Comparison of ENCODE assay signal across 8 cellular contexts in genomic region chr12:49342914-49343731, GRCh38. TPM values are rescaled to one million over a fixed set of nuclear protein-coding genes. Genes with fewer than 3 reads are reported as not detected.
DNase-seq lines count a peak whose midpoint lies in the region; ATAC-seq and TF ChIP-seq lines count a peak whose summit lies in the region.

No MANE protein-coding gene starts in this region.

- H3K27ac ChIP-seq in esophagus muscularis mucosa (replicated peaks in 1 of 4): no peak overlapping the region

- 9% methylated on average over 19 of the region's 33 CpGs for WGBS in esophagus muscularis mucosa

- H3K4me3 ChIP-seq in WI38 (ENCODE audit: low read depth, low read length) (peak overlapping the region; percentile 32), esophagus muscularis mucosa (peak overlapping the region; percentile 53 to 62 (median 54))

- no peak for TF ChIP-seq EP300 in esophagus muscularis mucosa (IDR thresholded peaks at IDR 0.05)

- TF ChIP-seq POLR2A in esophagus muscularis mucosa (IDR thresholded peaks at IDR 0.05; ENCODE audit: low read depth): no peak

- H3K27me3 ChIP-seq in esophagus muscularis mucosa: peaks cover 18 to 89% (median 48%) of the 10 kb centered on the region in 4 donors

- peak; percentile 41 for DNase-seq in DMS79 treated with DMSO at 0.1 percent for 48 hours (lab: John Stamatoyannopoulos, UW)
- DNase-seq in DMS79 (lab: John Stamatoyannopoulos, UW): no peak
- DNase-seq in esophagus muscularis mucosa (ENCODE audit: extremely low spot score): no peak
- no peak for DNase-seq in sciatic nerve (ENCODE audit: low spot score)
- DNase-seq in epidermal melanocyte (ENCODE audit: insufficient read length, low spot score): no peak

- no peak for TF ChIP-seq CTCF in WI38 (IDR thresholded peaks at IDR 0.05; ENCODE audit: low read depth, low read length)
- no peak for TF ChIP-seq CTCF in esophagus muscularis mucosa (IDR thresholded peaks at IDR 0.05)

- ATAC-seq in sciatic nerve: peak; percentile 12
- no peak for ATAC-seq in HG02884 (IDR thresholded peaks at IDR 0.05; ENCODE audit: unreplicated experiment)
- ATAC-seq in HG03045 (IDR thresholded peaks at IDR 0.05; ENCODE audit: unreplicated experiment): no peak

- H3K9me3 ChIP-seq in esophagus muscularis mucosa: no peaks in the 10 kb centered on the region

- intact Hi-C loops in esophagus muscularis mucosa (cut with DNase I): loop anchor here (5.0 kb wide), 1 partner anchor 56 kb away; no protein-coding TSS in a partner anchor
- intact Hi-C loops in sciatic nerve (cut with DNase I): no loop called here

- H3K4me1 ChIP-seq in esophagus muscularis mucosa: peaks cover 55 to 62% (median 59%) of the 10 kb centered on the region in 4 donors

- H3K36me3 ChIP-seq in esophagus muscularis mucosa: no peaks in the 10 kb centered on the region

RNA-seq across cellular contexts. Expression of gene DNAJC22, which starts 3.6 kb away (rescaled TPM):
- total RNA-seq in esophagus muscularis mucosa: under 1 TPM in 3 of 4 donors, not detected in 1; 0.17 to 0.34 (median 0.26) TPM
- not detected for total RNA-seq in sciatic nerve

RNA-seq across cellular contexts. Expression of gene C1QL4, which starts 6.1 kb away (rescaled TPM):
- total RNA-seq in esophagus muscularis mucosa (not detected), sciatic nerve (not detected)

RNA-seq across cellular contexts. Expression of gene TROAP, which starts 20.1 kb away (rescaled TPM):
- total RNA-seq in esophagus muscularis mucosa (under 1 TPM in 2 of 4 donors, not detected in 2; 0.26 to 0.80 TPM), sciatic nerve (0.58 TPM)

RNA-seq across cellular contexts. Expression of gene SPATS2, which starts 24.1 kb away (rescaled TPM):
- 10 to 100 TPM in 3 of 4 donors, 1 to 10 TPM in 1; 9.5 to 16.6 (median 11.5) TPM for total RNA-seq in esophagus muscularis mucosa
- 14.8 TPM for total RNA-seq in sciatic nerve

RNA-seq across cellular contexts. Expression of gene PRPH, which starts 48.2 kb away (rescaled TPM):
- total RNA-seq in esophagus muscularis mucosa (10 to 100 TPM in 3 of 4 donors, 1 to 10 TPM in 1; 9.9 to 24.5 (median 10.4) TPM), sciatic nerve (3.7 TPM)
